20 cellular contexts compared by ENCODE assay signal in genomic region chr3:191688756-191689433, GRCh38.
"Had no signal": no experiment of that assay in that cellular context is flagged by ENCODE, and none has a peak within 500 bp of the region (broad histone marks: within the 10 kb centered on the region; RNA-seq: fewer than 3 reads in every experiment).

No MANE protein-coding gene starts in this region.

- H3K27me3 ChIP-seq: thyroid gland had no signal

- H3K36me3 ChIP-seq: lower lobe of right lung, prostate gland, thyroid gland had no signal

- H3K4me1 ChIP-seq: lower lobe of right lung, prostate gland had no signal

- DNase-seq: activated CD4-positive, alpha-beta memory T cell treated with anti-CD3 and anti-CD28 coated beads for 36 hours; activated CD4-positive, alpha-beta T cell treated with anti-CD3 and anti-CD28 coated beads for 4 hours; activated CD4-positive, CD25-positive, alpha-beta regulatory T cell; activated naive CD4-positive, alpha-beta T cell treated with Interleukin-2 at 50 U/mL for 16 hours; activated naive CD8-positive, alpha-beta T cell treated with anti-CD3 and anti-CD28 coated beads for 36 hours; activated T-cell treated with anti-CD3 and anti-CD28 coated beads, Interleukin-2, amount 50 U/mL, for 48 hours; amniotic stem cell; kidney; lower lobe of right lung; naive thymus-derived CD4-positive, alpha-beta T cell; stimulated activated CD4-positive, alpha-beta T cell treated with anti-CD3 and anti-CD28 coated beads, Interleukin-2, amount 100 ng/mL, for 48 hours; substantia nigra; T1000; thyroid gland had no signal

- H3K9me3 ChIP-seq: lower lobe of right lung, prostate gland, thyroid gland had no signal

- FAIRE-seq: bronchial epithelial cell had no signal

- ATAC-seq: lower lobe of right lung; naive thymus-derived CD4-positive, alpha-beta T cell had no signal

- H3K27ac ChIP-seq: coronary artery, lower lobe of right lung, prostate gland, thyroid gland had no signal

- H3K27ac Mint-ChIP-seq: activated CD4-positive, alpha-beta memory T cell treated with anti-CD3 and anti-CD28 coated beads for 36 hours; activated naive CD8-positive, alpha-beta T cell treated with anti-CD3 and anti-CD28 coated beads for 36 hours; naive thymus-derived CD4-positive, alpha-beta T cell; stimulated activated naive CD8-positive, alpha-beta T cell treated with anti-CD3 and anti-CD28 coated beads, Interleukin-15, Interleukin-2, amounts not matched to agents 100 ng/mL and 50 ng/mL, for 24 hours; T-helper 1 cell treated with Interleukin-12 subunit alpha and Interleukin-12 subunit beta and Interleukin-4 antibody, amounts not matched to agents 30 μg/mL and 1 μg/mL, for 36 hours had no signal

- H3K27me3 Mint-ChIP-seq: activated CD4-positive, alpha-beta memory T cell treated with anti-CD3 and anti-CD28 coated beads for 36 hours; activated naive CD8-positive, alpha-beta T cell treated with anti-CD3 and anti-CD28 coated beads for 36 hours; naive thymus-derived CD4-positive, alpha-beta T cell; stimulated activated naive CD8-positive, alpha-beta T cell treated with anti-CD3 and anti-CD28 coated beads, Interleukin-15, Interleukin-2, amounts not matched to agents 100 ng/mL and 50 ng/mL, for 24 hours had no signal

- H3K4me3 Mint-ChIP-seq: activated CD4-positive, alpha-beta memory T cell treated with anti-CD3 and anti-CD28 coated beads for 36 hours; activated naive CD8-positive, alpha-beta T cell treated with anti-CD3 and anti-CD28 coated beads for 36 hours; naive thymus-derived CD4-positive, alpha-beta T cell; neural crest cell; stimulated activated naive CD8-positive, alpha-beta T cell treated with anti-CD3 and anti-CD28 coated beads, Interleukin-15, Interleukin-2, amounts not matched to agents 100 ng/mL and 50 ng/mL, for 24 hours; T-helper 1 cell treated with Interleukin-12 subunit alpha and Interleukin-12 subunit beta and Interleukin-4 antibody, amounts not matched to agents 30 μg/mL and 1 μg/mL, for 36 hours had no signal

- H3K36me3 Mint-ChIP-seq: activated CD4-positive, alpha-beta memory T cell treated with anti-CD3 and anti-CD28 coated beads for 36 hours; activated naive CD8-positive, alpha-beta T cell treated with anti-CD3 and anti-CD28 coated beads for 36 hours; naive thymus-derived CD4-positive, alpha-beta T cell had no signal

- H3K9me3 Mint-ChIP-seq: activated CD4-positive, alpha-beta memory T cell treated with anti-CD3 and anti-CD28 coated beads for 36 hours; T-helper 1 cell treated with Interleukin-12 subunit alpha and Interleukin-12 subunit beta and Interleukin-4 antibody, amounts not matched to agents 30 μg/mL and 1 μg/mL, for 36 hours had no signal

- H3K4me3 ChIP-seq: coronary artery, lower lobe of right lung, prostate gland, thyroid gland had no signal

- H3K4me1 Mint-ChIP-seq: activated naive CD8-positive, alpha-beta T cell treated with anti-CD3 and anti-CD28 coated beads for 36 hours; naive thymus-derived CD4-positive, alpha-beta T cell; neural crest cell had no signal
